In genomic region chr7:55286666-55287065, GRCh38 we compare ENCODE assay signal across 18 cellular contexts.
"Had no signal": no experiment of that assay in that cellular context is flagged by ENCODE, and none has a peak within 500 bp of the region (broad histone marks: within the 10 kb centered on the region; RNA-seq: fewer than 3 reads in every experiment).

No MANE protein-coding gene starts in this region.

- H3K4me1 ChIP-seq: colonic mucosa, esophagus muscularis mucosa, foreskin keratinocyte, gastroesophageal sphincter, heart left ventricle, left lung, lower lobe of right lung had no signal

- ATAC-seq: foreskin keratinocyte, gastroesophageal sphincter, heart left ventricle, left cardiac atrium, left lung, left ventricle myocardium superior, lower lobe of right lung had no signal

- H3K27ac ChIP-seq: colonic mucosa, dorsolateral prefrontal cortex, esophagus muscularis mucosa, foreskin keratinocyte, gastroesophageal sphincter, heart left ventricle, hepatocyte, left lung, lower lobe of right lung had no signal

- H3K4me3 ChIP-seq: colonic mucosa, dorsolateral prefrontal cortex, esophagus muscularis mucosa, gastroesophageal sphincter, heart left ventricle, hepatocyte, left lung, lower lobe of right lung had no signal

- H2AFZ ChIP-seq: hepatocyte had no signal

- H3K79me2 ChIP-seq: hepatocyte had no signal

- H3K27me3 ChIP-seq: colonic mucosa, dorsolateral prefrontal cortex, hepatocyte had no signal

- H3K4me2 ChIP-seq: hepatocyte had no signal

- DNase-seq: colonic mucosa; cortex of kidney; dorsolateral prefrontal cortex; effector CD4-positive, alpha-beta T cell; effector memory CD4-positive, alpha-beta T cell; foreskin keratinocyte; heart left ventricle; hypothalamus; left cardiac atrium; left lung; left ventricle myocardium superior; lower lobe of right lung; mesenchymal stem cell; midbrain; naive B cell had no signal

- H3K36me3 ChIP-seq: colonic mucosa, esophagus muscularis mucosa, gastroesophageal sphincter, heart left ventricle, left lung, lower lobe of right lung had no signal

- H3K9me3 ChIP-seq: colonic mucosa, esophagus muscularis mucosa, gastroesophageal sphincter, heart left ventricle, left lung, lower lobe of right lung had no signal
